In genomic region chr16:29808219-29808900, GRCh38 we compare ENCODE assay signal across 8 cellular contexts. TPM values are rescaled to one million over a fixed set of nuclear protein-coding genes. Genes with fewer than 3 reads are reported as not detected.
DNase-seq lines count a peak whose midpoint lies in the region; ATAC-seq and TF ChIP-seq lines count a peak whose summit lies in the region.

No MANE protein-coding gene starts in this region.

- CTCF ChIA-PET in mammary epithelial cell (lab: Charles Lee; ENCODE audit: low non-redundant PET): interaction anchor here (0.5 to 1.3 kb wide), 4 partner anchors 8 to 40 kb away, joined by 4 to 27 read pairs (median 6); partner anchors contain the start of gene PAGR1

- intact Hi-C loops in mammary epithelial cell (cut with micrococcal nuclease): no loop called here

- H4K20me1 ChIP-seq in mammary epithelial cell (ENCODE audit: insufficient read depth, low read length): no peaks in the 10 kb centered on the region

- H3K36me3 ChIP-seq in mammary epithelial cell (ENCODE audit: insufficient read depth, low read length) (peaks cover 7% of the 10 kb centered on the region), muscle layer of colon (ENCODE audit: insufficient read depth, low read length) (peaks cover 17% of the 10 kb centered on the region)

- no peaks in the 10 kb centered on the region for H3K9me3 ChIP-seq in mammary epithelial cell (replicated peaks; ENCODE audit: insufficient read depth, low read length)
- H3K9me3 ChIP-seq in muscle layer of colon (ENCODE audit: low read length): no peaks in the 10 kb centered on the region

- dilution Hi-C loops in mammary epithelial cell (cut with HindIII; ENCODE audit: low sequenced_read_pairs): no loop called here

- WGBS in mammary epithelial cell (ENCODE audit: low coverage, missing lambda C conversion rate): 60% methylated on average over 17 of the region's 25 CpGs

- in situ Hi-C loops in mammary epithelial cell (cut with MboI; ENCODE audit: low sequenced_read_pairs in 2 of 2): loop anchor here in 1 of 2 donors (25.0 kb wide), 1 partner anchor 204 kb away; the partner anchor contains the start of genes C16orf92 and DOC2A

- peak overlapping the region; percentile 91 for H3K4me2 ChIP-seq in mammary epithelial cell (ENCODE audit: insufficient read depth, low read depth, low read length)

- no peak for TF ChIP-seq POLR2A in NB4 (IDR thresholded peaks at IDR 0.05; ENCODE audit: extremely low read depth, insufficient read length)

- BruUV-seq in mammary epithelial cell (replicated peaks; lab: Mats Ljungman, UMichigan): no TSS peak

- H3K79me2 ChIP-seq in mammary epithelial cell (ENCODE audit: insufficient read depth, low read length): peaks cover 32% of the 10 kb centered on the region

- peak overlapping the region; percentile 97 for H3K4me3 ChIP-seq in NB4 (ENCODE audit: low read depth, low read length)
- peak overlapping the region; percentile 63 to 70 (median 70) for H3K4me3 ChIP-seq in mammary epithelial cell (replicated peaks in 1 of 3; ENCODE audit: insufficient read depth in 1 of 3, low read depth in 2 of 3, low read length in 3 of 3)
- H3K4me3 ChIP-seq in muscle layer of colon (ENCODE audit: low read depth in 1 of 2, low read length in 2 of 2): peak overlapping the region; percentile 52 to 61

- TF ChIP-seq CTCF in C4-2B (conservative IDR thresholded peaks at IDR 0.05) (no peak), NB4 (IDR thresholded peaks at IDR 0.05; ENCODE audit: low read depth, low read length) (no peak), mammary epithelial cell (conservative IDR thresholded peaks at IDR 0.05 in 1 of 2, IDR thresholded peaks at IDR 0.05 in 1 of 2; ENCODE audit: extremely low read depth in 1 of 2, insufficient read depth in 1 of 2, low read depth in 1 of 2, low read length in 2 of 2) (no peak)

- H3K27me3 ChIP-seq in mammary epithelial cell (ENCODE audit: insufficient read depth, low read length) (no peaks in the 10 kb centered on the region), muscle layer of colon (ENCODE audit: control insufficient read depth in 1 of 2, insufficient read depth in 2 of 2, low read length in 2 of 2) (no peaks in the 10 kb centered on the region)

- peak overlapping the region; percentile 34 for H2AFZ ChIP-seq in mammary epithelial cell (ENCODE audit: low read depth, low read length)

- H3K27ac ChIP-seq in C4-2B: peak overlapping the region; percentile 96
- no peak overlapping the region for H3K27ac ChIP-seq in mammary epithelial cell (ENCODE audit: insufficient read depth, low read depth, low read length)
- peak overlapping the region; percentile 94 for H3K27ac ChIP-seq in muscle layer of colon (ENCODE audit: low read depth, low read length)

- H3K9ac ChIP-seq in mammary epithelial cell (ENCODE audit: insufficient read depth, low read length) (peak overlapping the region; percentile 29), muscle layer of colon (ENCODE audit: low read length) (peak overlapping the region; percentile 40)

- DNase-seq in NB4 (ENCODE audit: low read depth) (peak; percentile 53), mammary epithelial cell (no peak), NOMO-1 (lab: John Stamatoyannopoulos, UW; ENCODE audit: unreplicated experiment in 2 of 2) (no peak), iPS-NIHi11 (ENCODE audit: low spot score) (no peak)
- no peak for DNase-seq in NK-92 treated with Interleukin-12 subunit alpha and Interleukin-12 subunit beta, amount 100 ng/mL, for 24 hours (lab: John Stamatoyannopoulos, UW)

- H3K4me1 ChIP-seq in mammary epithelial cell (ENCODE audit: insufficient read depth, low read length) (peaks cover 48% of the 10 kb centered on the region), muscle layer of colon (ENCODE audit: insufficient read depth, low read length) (peaks cover 50% of the 10 kb centered on the region)

- ATAC-seq in GM18517 (IDR thresholded peaks at IDR 0.05; ENCODE audit: unreplicated experiment): no peak

RNA-seq across cellular contexts. Expression of gene MAZ, which starts 2.0 kb away (rescaled TPM):
- total RNA-seq in mammary epithelial cell: 100 to 1,000 TPM in 1 of 2 donors, 10 to 100 TPM in 1; 80.2 to 139 TPM
- 117 TPM for polyA plus RNA-seq in mammary epithelial cell
- 374 TPM for polyA minus RNA-seq in mammary epithelial cell

RNA-seq across cellular contexts. Expression of gene PRRT2, which starts 3.6 kb away (rescaled TPM):
- total RNA-seq in mammary epithelial cell: under 1 TPM in 1 of 2 donors, not detected in 1; 0.42 TPM
- polyA plus RNA-seq in mammary epithelial cell: 0.07 TPM
- polyA minus RNA-seq in mammary epithelial cell: not detected

RNA-seq across cellular contexts. Expression of gene PAGR1, which starts 7.6 kb away (rescaled TPM):
- 10 to 100 TPM; 13.7 to 24.9 TPM for total RNA-seq in mammary epithelial cell
- polyA plus RNA-seq in mammary epithelial cell: 25.1 TPM
- polyA minus RNA-seq in mammary epithelial cell: 18.4 TPM

RNA-seq across cellular contexts. Expression of gene MVP, which starts 11.9 kb away (rescaled TPM):
- total RNA-seq in mammary epithelial cell: 100 to 1,000 TPM; 116 to 138 TPM
- polyA plus RNA-seq in mammary epithelial cell: 102 TPM
- 493 TPM for polyA minus RNA-seq in mammary epithelial cell

RNA-seq across cellular contexts. Expression of gene KIF22, which starts 17.8 kb away (rescaled TPM):
- 10 to 100 TPM; 20.2 to 55.0 TPM for total RNA-seq in mammary epithelial cell
- polyA plus RNA-seq in mammary epithelial cell: 61.0 TPM
- 90.3 TPM for polyA minus RNA-seq in mammary epithelial cell
